2 cellular contexts compared by ENCODE assay signal in the genomic region with DNA sequence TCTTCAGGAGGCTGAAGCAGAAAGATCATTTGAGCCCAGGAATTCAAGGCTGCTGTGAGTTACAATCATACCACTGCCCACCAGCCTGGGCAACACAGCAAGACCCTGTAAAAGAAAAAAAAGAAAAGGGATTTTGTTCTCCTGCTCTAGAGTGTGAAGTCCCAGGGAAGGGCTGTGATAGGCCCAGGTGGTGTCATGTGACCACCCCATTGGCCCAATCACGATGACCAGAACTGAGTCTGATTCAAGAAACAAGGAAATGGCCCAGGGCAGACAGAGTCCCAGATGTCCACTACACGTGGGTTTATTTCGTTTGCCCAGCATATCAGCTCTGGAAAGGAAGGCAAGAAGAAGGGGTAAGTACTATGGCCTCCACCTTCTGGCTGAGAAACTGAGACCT.
TF ChIP-seq lines count a peak whose summit lies in the region.

No MANE protein-coding gene starts in this region.

TF ChIP-seq in IMR-90, 13 proteins besides CTCF, POLR2A, EP300 and RAD21:
- peak; percentile 62; the same call in 1 of the 2 replicates for TF ChIP-seq USF2 (IDR thresholded peaks at IDR 0.05; ENCODE audit: low read depth, low read length)
- no peak for TF ChIP-seq ELK1 (IDR thresholded peaks at IDR 0.05; ENCODE audit: borderline replicate concordance, low read depth, low read length)

TF ChIP-seq in GM12878, 131 proteins besides CTCF, POLR2A, EP300 and RAD21:
- TF ChIP-seq RAD51 (IDR thresholded peaks at IDR 0.05) (peak; percentile 23; the same call in 1 of the 2 replicates), TBL1XR1 (IDR thresholded peaks at IDR 0.05; ENCODE audit: low read depth, low read length) (no peak), USF1 (IDR thresholded peaks at IDR 0.05; ENCODE audit: borderline replicate concordance, extremely low read length, insufficient read depth, low read depth, low read length) (peak; percentile 29)
TF ChIP-seq in GM12878: peak in this region for 2.
